In the genomic region with DNA sequence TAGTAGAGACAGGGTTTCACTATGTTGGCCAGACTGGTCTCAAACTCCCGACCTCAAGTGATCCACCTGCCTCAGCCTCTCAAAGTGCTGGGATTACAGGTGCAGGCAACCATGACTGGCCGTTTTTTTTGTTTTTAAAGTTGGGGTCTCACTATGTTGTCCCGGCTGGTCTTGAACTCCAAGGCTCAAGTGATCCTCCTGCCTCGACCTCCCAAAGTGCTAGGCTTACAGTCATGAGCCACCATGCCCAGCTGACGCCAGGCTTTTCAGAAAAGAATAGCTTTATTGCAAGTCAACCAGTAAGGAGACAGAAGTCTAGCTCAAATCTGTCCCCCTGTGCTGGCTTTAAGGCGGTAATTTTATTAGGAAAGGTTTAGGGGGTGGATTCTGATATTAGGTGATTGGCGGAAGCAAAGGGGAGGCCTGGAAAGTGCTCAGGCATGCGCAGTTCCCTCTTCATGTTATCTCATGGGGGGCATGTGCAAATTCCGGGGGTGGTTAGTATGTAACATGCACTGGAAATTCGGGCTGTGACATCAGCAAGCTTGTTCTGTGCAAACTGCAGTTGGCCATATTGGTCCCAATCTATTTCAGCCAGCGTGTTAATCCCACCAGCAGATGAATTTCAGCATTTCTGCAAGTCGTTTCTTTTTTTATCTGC, we compare ENCODE assay signal across 22 cellular contexts.
"Had no signal": no experiment of that assay in that cellular context is flagged by ENCODE, and none has a peak within 500 bp of the region (broad histone marks: within the 10 kb centered on the region; RNA-seq: fewer than 3 reads in every experiment).

No MANE protein-coding gene starts in this region.

- H3K27ac Mint-ChIP-seq: mesothelial cell of epicardium had no signal

- H3K27ac ChIP-seq: coronary artery, dorsolateral prefrontal cortex, esophagus muscularis mucosa, foreskin keratinocyte, gastroesophageal sphincter, heart right ventricle, left lung, lower lobe of right lung had no signal

- H3K4me1 Mint-ChIP-seq: mesothelial cell of epicardium had no signal

- DNase-seq: dermis blood vessel endothelial cell; dorsolateral prefrontal cortex; effector CD4-positive, alpha-beta T cell; effector memory CD4-positive, alpha-beta T cell; foreskin keratinocyte; heart right ventricle; hippocampal formation; left cardiac atrium; left lung; left ventricle myocardium superior; lower lobe of right lung; mesenchymal stem cell; mucosa of descending colon had no signal

- ATAC-seq: foreskin keratinocyte, gastroesophageal sphincter, heart right ventricle, left cardiac atrium, left lung, left ventricle myocardium superior, lower lobe of right lung, mucosa of descending colon had no signal

- H3K4me3 Mint-ChIP-seq: mesothelial cell of epicardium had no signal

- H3K9me3 Mint-ChIP-seq: mesothelial cell of epicardium had no signal

- H3K9me3 ChIP-seq: esophagus muscularis mucosa, gastroesophageal sphincter, heart right ventricle, left lung, lower lobe of right lung, mucosa of descending colon had no signal

- H3K4me1 ChIP-seq: esophagus muscularis mucosa, foreskin keratinocyte, heart right ventricle, lower lobe of right lung had no signal

- H3K4me3 ChIP-seq: coronary artery, dorsolateral prefrontal cortex, esophagus muscularis mucosa, gastroesophageal sphincter, heart right ventricle, left lung, lower lobe of right lung, mucosa of descending colon had no signal

- FAIRE-seq: colon, endothelial cell of umbilical vein, frontal cortex, islet of Langerhans, keratinocyte had no signal

- H3K27me3 ChIP-seq: dorsolateral prefrontal cortex, esophagus muscularis mucosa, foreskin keratinocyte, gastroesophageal sphincter, heart right ventricle, left lung had no signal
